ENCODE assay signal across 8 cellular contexts in the genomic region with DNA sequence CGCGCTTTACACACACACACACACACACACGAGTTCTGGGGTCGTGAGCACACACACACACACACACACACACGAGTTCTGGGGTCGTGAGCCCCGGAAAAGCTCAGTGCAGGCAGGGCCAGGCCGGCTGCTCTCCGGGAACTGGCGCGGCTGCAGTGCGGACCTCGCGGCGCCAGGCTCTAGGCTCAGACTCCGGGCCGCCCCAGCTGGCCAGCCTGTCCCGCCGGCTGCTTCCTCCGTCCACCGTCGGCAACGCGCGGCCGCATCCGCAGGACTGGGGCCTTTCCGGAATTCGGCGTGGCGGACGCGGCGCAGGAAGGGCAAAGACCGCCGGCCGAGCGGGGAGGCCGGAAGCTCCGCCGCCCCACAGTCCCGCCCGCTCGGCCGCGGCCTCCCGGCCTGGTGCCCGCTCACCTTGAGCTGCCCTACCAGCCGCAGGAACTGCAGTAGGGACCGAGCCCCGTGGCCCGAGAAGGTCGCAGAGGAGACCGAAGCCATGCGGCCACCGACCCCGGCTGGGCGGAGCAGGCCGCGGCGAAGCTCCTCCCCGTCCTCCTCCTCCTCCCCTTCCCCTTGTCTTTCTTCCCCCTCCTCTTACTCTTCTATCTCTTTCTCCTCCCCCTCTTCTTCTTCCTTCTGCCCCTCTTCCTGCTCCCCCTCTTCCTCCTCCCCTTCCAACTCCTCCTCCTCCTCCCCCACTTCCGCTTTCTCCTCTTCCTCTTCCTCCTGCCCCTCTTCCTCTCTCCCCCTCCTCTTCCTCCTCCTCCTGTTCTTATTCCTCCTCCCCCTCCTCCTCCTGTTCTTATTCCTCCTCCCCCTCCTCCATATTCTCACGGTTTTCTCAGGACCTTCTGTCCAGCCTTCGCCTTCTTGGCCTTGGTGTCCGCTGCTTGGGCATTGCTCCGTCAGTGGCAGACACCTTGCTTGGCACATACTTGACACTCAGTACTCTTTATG. TPM values are rescaled to one million over a fixed set of nuclear protein-coding genes. Genes with fewer than 3 reads are reported as not detected.
DNase-seq lines count a peak whose midpoint lies in the region; ATAC-seq and TF ChIP-seq lines count a peak whose summit lies in the region.

A gene with protein sequence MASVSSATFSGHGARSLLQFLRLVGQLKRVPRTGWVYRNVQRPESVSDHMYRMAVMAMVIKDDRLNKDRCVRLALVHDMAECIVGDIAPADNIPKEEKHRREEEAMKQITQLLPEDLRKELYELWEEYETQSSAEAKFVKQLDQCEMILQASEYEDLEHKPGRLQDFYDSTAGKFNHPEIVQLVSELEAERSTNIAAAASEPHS (minus strand): TSS at position 533 of the 957 bp plus-strand sequence. CDS start 35 bp downstream, at position 498.

- H3K4me1 ChIP-seq in lung (ENCODE audit: control insufficient read depth in 2 of 2, insufficient read depth in 2 of 2, low read length in 2 of 2) = peaks cover 1 to 14% of the 10 kb centered on the region in 2 donors

- peaks cover 0 to 5% of the 10 kb centered on the region in 2 donors for H3K36me3 ChIP-seq in lung (ENCODE audit: control insufficient read depth in 2 of 2, insufficient read depth in 2 of 2, low read length in 2 of 2)

- peak within 1 kb of the TSS; percentile 91 to 95 for H3K27ac ChIP-seq in lung (ENCODE audit: low read depth in 1 of 2, low read length in 1 of 2)

- H3K27me3 ChIP-seq in lung (ENCODE audit: control insufficient read depth, insufficient read depth) = no peaks in the 10 kb centered on the region

- H3K4me3 ChIP-seq in lung = peak within 1 kb of the TSS; percentile 79

- ATAC-seq in HG03039 (IDR thresholded peaks at IDR 0.05; ENCODE audit: unreplicated experiment) (peak; percentile 76), lung (ENCODE audit: insufficient read depth, low FRiP score) (peak; percentile 89)

- TF ChIP-seq CTCF in lung (IDR thresholded peaks at IDR 0.05; ENCODE audit: control extremely low read depth, extremely low read depth) = no peak

- no peaks in the 10 kb centered on the region for H3K9me3 ChIP-seq in lung (ENCODE audit: control insufficient read depth in 2 of 2, insufficient read depth in 1 of 2, low read length in 1 of 2)

- WGBS in lung, 2 donors = 4 to 7% methylated on average over 46 to 67 of the region's 67 CpGs

- peak; percentile 71 for TF ChIP-seq POLR2A in GM18526 (IDR thresholded peaks at IDR 0.05; ENCODE audit: extremely low read depth, insufficient read length)

- DNase-seq in AG08395 (ENCODE audit: low spot score) (peak; percentile 80), NCI-H526 treated with DMSO at 0.1 percent for 48 hours (lab: John Stamatoyannopoulos, UW) (peak; percentile 17), lung (ENCODE audit: low spot score) (peak; percentile 71)
- peak; percentile 59 to 65 for DNase-seq in activated CD4-positive, alpha-beta T cell treated with anti-CD3 and anti-CD28 coated beads, Interleukin-2, amount 50 U/mL, for 48 hours
- DNase-seq in effector CD4-positive, alpha-beta T cell = peak; percentile 11
- DNase-seq in stimulated activated CD4-positive, alpha-beta T cell treated with anti-CD3 and anti-CD28 coated beads, TNF-alpha, amount 100 ng/mL, for 48 hours (ENCODE audit: low read depth in 3 of 3) = peak in 2 of 3 donors; percentile 8 to 34

RNA-seq across cellular contexts. Expression of the gene that starts here (rescaled TPM):
- total RNA-seq in lung = 10 to 100 TPM; 34.6 to 61.0 TPM
- polyA plus RNA-seq in lung = 10 to 100 TPM; 56.1 to 72.3 TPM

Comparison
In these comparisons a context has a peak if more than half of its experiments do, and no peak if none do; other contexts are left out.
1. Peak in every context shown above with its lines: DNase-seq, ATAC-seq, H3K4me3 ChIP-seq and H3K27ac ChIP-seq.
2. DNase-seq: peak in every context shown above with its lines; median percentile 80 in AG08395; 71 in lung; 62 in activated CD4-positive, alpha-beta T cell treated with anti-CD3 and anti-CD28 coated beads, Interleukin-2, amount 50 U/mL, for 48 hours; 21 in stimulated activated CD4-positive, alpha-beta T cell treated with anti-CD3 and anti-CD28 coated beads, TNF-alpha, amount 100 ng/mL, for 48 hours; 17 in NCI-H526 treated with DMSO at 0.1 percent for 48 hours; 11 in effector CD4-positive, alpha-beta T cell.